Comparison of ENCODE assay signal across 19 cellular contexts in genomic region chr17:53948323-53948722, GRCh38.
A peak's percentile ranks its signal among the peaks of the same experiment; 100 is the strongest.
DNase-seq lines count a peak whose midpoint lies in the region; ATAC-seq, FAIRE-seq and TF ChIP-seq lines count a peak whose summit lies in the region.
"Had no signal": no experiment of that assay in that cellular context is flagged by ENCODE, and none has a peak within 500 bp of the region (broad histone marks: within the 10 kb centered on the region; RNA-seq: fewer than 3 reads in every experiment).

No MANE protein-coding gene starts in this region.

- H3K4me2 ChIP-seq in HepG2 (ENCODE audit: low read depth, low read length), result no peak overlapping the region
- H3K4me2 ChIP-seq in K562 (ENCODE audit: insufficient read depth, low read length), result no peak overlapping the region
- H3K4me2 ChIP-seq: GM23338 had no signal

- H2AFZ ChIP-seq in HepG2 (ENCODE audit: low read length) (no peak overlapping the region), K562 (ENCODE audit: low read depth, low read length) (no peak overlapping the region)
- H2AFZ ChIP-seq: GM23338 had no signal

- H4K20me1 ChIP-seq in HepG2 (ENCODE audit: insufficient read depth, low read length), result no peaks in the 10 kb centered on the region
- no peaks in the 10 kb centered on the region for H4K20me1 ChIP-seq in K562 (replicated peaks; ENCODE audit: control insufficient read depth, insufficient read depth, low read length)

- BruUV-seq in HepG2 (replicated peaks; lab: Mats Ljungman, UMichigan) (no TSS peak), K562 (replicated peaks; lab: Mats Ljungman, UMichigan) (no TSS peak)

- FAIRE-seq in HepG2 (lab: Jason Lieb, UNC) (no peak), K562 (lab: Jason Lieb, UNC) (no peak), kidney (lab: Jason Lieb, UNC) (peak; percentile 86)
- FAIRE-seq: GM12892 had no signal

- H3K9me1 ChIP-seq in K562 (ENCODE audit: control insufficient read depth, insufficient read depth, low read length), result no peaks in the 10 kb centered on the region

- POLR2A ChIA-PET in HepG2 (lab: Yijun Ruan, JAX) (no interaction called here), K562 (lab: Yijun Ruan, JAX) (no interaction called here)

- H3K9me3 ChIP-seq in HepG2 (ENCODE audit: low read length) (peaks cover 22% of the 10 kb centered on the region), right lobe of liver (peaks cover 0 to 5% (median 0%) of the 10 kb centered on the region in 4 donors), K562 (replicated peaks; ENCODE audit: control insufficient read depth, insufficient read depth, low read depth, low read length) (no peaks in the 10 kb centered on the region), kidney (ENCODE audit: control insufficient read depth in 1 of 2, low read length in 2 of 2) (peaks cover 0 to 2% of the 10 kb centered on the region in 2 donors)

- no peak overlapping the region for H3K27ac ChIP-seq in HepG2 (ENCODE audit: extremely low read length, insufficient read depth, low read length)
- no peak overlapping the region for H3K27ac ChIP-seq in right lobe of liver
- no peak overlapping the region for H3K27ac ChIP-seq in K562 (ENCODE audit: extremely low read depth, low read depth, low read length)
- no peak overlapping the region for H3K27ac ChIP-seq in kidney (ENCODE audit: low read depth in 2 of 2, low read length in 2 of 2)
- H3K27ac ChIP-seq: 22Rv1 had no signal

- CTCF ChIA-PET in HepG2 (lab: Yijun Ruan, JAX; ENCODE audit: low intra/inter-chr PET ratio, low total read pairs), result no interaction called here
- CTCF ChIA-PET in K562 (lab: Yijun Ruan, JAX; ENCODE audit: low intra/inter-chr PET ratio), result no interaction called here

- H3K36me3 ChIP-seq in HepG2 (replicated peaks in 1 of 2; ENCODE audit: control insufficient read depth in 1 of 2, insufficient read depth in 2 of 2, low read length in 2 of 2), result no peaks in the 10 kb centered on the region
- H3K36me3 ChIP-seq in right lobe of liver, result no peaks in the 10 kb centered on the region
- H3K36me3 ChIP-seq in K562 (ENCODE audit: control insufficient read depth, insufficient read depth, low read length), result no peaks in the 10 kb centered on the region
- H3K36me3 ChIP-seq in kidney (ENCODE audit: control insufficient read depth in 1 of 2, insufficient read depth in 2 of 2, low read length in 2 of 2), result no peaks in the 10 kb centered on the region

- TF ChIP-seq CTCF in HepG2 (CRISPR knock-in tag; IDR thresholded peaks at IDR 0.05), result no peak
- no peak for TF ChIP-seq CTCF in right lobe of liver (IDR thresholded peaks at IDR 0.05)
- no peak for TF ChIP-seq CTCF in K562 (IDR thresholded peaks at IDR 0.05 in 2 of 3, conservative IDR thresholded peaks at IDR 0.05 in 1 of 3; ENCODE audit: insufficient read depth in 2 of 3, low read depth in 1 of 3, low read length in 3 of 3)
- no peak for TF ChIP-seq CTCF in kidney (IDR thresholded peaks at IDR 0.05; ENCODE audit: borderline replicate concordance, extremely low read depth, insufficient read depth)
- TF ChIP-seq CTCF in GM13976 (IDR thresholded peaks at IDR 0.05; ENCODE audit: borderline replicate concordance, control extremely low read depth, extremely low read depth, insufficient read depth, missing control alignments), result no peak

- TF ChIP-seq RAD21 in HepG2 (CRISPR knock-in tag; IDR thresholded peaks at IDR 0.05), result no peak
- no peak for TF ChIP-seq RAD21 in K562 (CRISPR knock-in tag; conservative IDR thresholded peaks at IDR 0.05 in 1 of 2, IDR thresholded peaks at IDR 0.05 in 1 of 2)

- in situ Hi-C loops in HepG2 (cut with HindIII; ENCODE audit: extremely low pct_ligation_motif_present, low pct_unique_long_range_greater_than_20kb) (loop anchor here (25.0 kb wide), 1 partner anchor 939 kb away; no protein-coding TSS in a partner anchor), K562 (cut with MboI) (no loop called here), GM13976 (cut with MboI; ENCODE audit: low sequenced_read_pairs, unreplicated experiment) (no loop called here)

- no peak overlapping the region for H3K4me3 ChIP-seq in HepG2 (replicated peaks in 1 of 3; ENCODE audit: insufficient read depth in 1 of 3, low read depth in 2 of 3, low read length in 3 of 3)
- H3K4me3 ChIP-seq in right lobe of liver, result no peak overlapping the region
- H3K4me3 ChIP-seq in K562, result no peak overlapping the region
- no peak overlapping the region for H3K4me3 ChIP-seq in kidney (ENCODE audit: low read length in 2 of 2)
- H3K4me3 ChIP-seq: GM23338 had no signal

- intact Hi-C loops in HepG2 (cut with micrococcal nuclease; ENCODE audit: unreplicated experiment) (no loop called here), right lobe of liver (cut with DNase I) (no loop called here), K562 (cut with micrococcal nuclease) (no loop called here), kidney (cut with DNase I) (no loop called here)

- DNase-seq in HepG2 (ENCODE audit: low spot score), result no peak
- no peak for DNase-seq in right lobe of liver
- no peak for DNase-seq in K562 (ENCODE audit: extremely low read depth in 1 of 4, low spot score in 3 of 4)
- DNase-seq in kidney, result no peak
- DNase-seq in GM13976 (ENCODE audit: low spot score), result no peak
- no peak for DNase-seq in activated effector memory CD4-positive, alpha-beta T cell treated with Interleukin-2 at 50 U/mL for 16 hours
- no peak for DNase-seq in NK-92 (lab: John Stamatoyannopoulos, UW; ENCODE audit: unreplicated experiment)
- DNase-seq: C1 segment of cervical spinal cord; Calu3; CD4-positive, alpha-beta memory T cell; COR-L47; DMS53; DMS79 treated with DMSO at 0.1 percent for 48 hours; H9 had no signal

- H3K4me1 ChIP-seq in HepG2 (ENCODE audit: insufficient read depth, low read length), result no peaks in the 10 kb centered on the region
- peaks cover 0 to 4% (median 0%) of the 10 kb centered on the region in 4 donors for H3K4me1 ChIP-seq in right lobe of liver
- H3K4me1 ChIP-seq in K562 (replicated peaks in 1 of 2; ENCODE audit: control insufficient read depth in 2 of 2, insufficient read depth in 2 of 2, low read length in 2 of 2), result no peaks in the 10 kb centered on the region
- H3K4me1 ChIP-seq in kidney (ENCODE audit: control insufficient read depth in 1 of 2, insufficient read depth in 1 of 2, low read depth in 1 of 2, low read length in 2 of 2), result no peaks in the 10 kb centered on the region

- WGBS in HepG2 (ENCODE audit: low lambda C conversion rate), result 1% methylated on average over 1 of the region's 1 CpG
- 45% methylated on average over 1 of the region's 1 CpG for WGBS in right lobe of liver (ENCODE audit: insufficient coverage, low coverage, low lambda C conversion rate, missing lambda C conversion rate)
- WGBS in K562 (ENCODE audit: insufficient coverage, low coverage, missing lambda C conversion rate), result 0% methylated on average over 1 of the region's 1 CpG

- H3K79me2 ChIP-seq in HepG2 (ENCODE audit: insufficient read depth, low read length) (no peaks in the 10 kb centered on the region), K562 (ENCODE audit: control insufficient read depth, insufficient read depth, low read length) (no peaks in the 10 kb centered on the region)

- ATAC-seq in HepG2 (no peak), right lobe of liver (no peak), K562 (no peak), esophagus mucosa (no peak)
- ATAC-seq: GM23338, HCT116 had no signal

- TF ChIP-seq EP300 in HepG2 (IDR thresholded peaks at IDR 0.05; ENCODE audit: low read depth in 2 of 2, low read length in 2 of 2) (no peak), HepG2 (CRISPR knock-in tag; IDR thresholded peaks at IDR 0.05; ENCODE audit: borderline replicate concordance) (no peak), K562 (IDR thresholded peaks at IDR 0.05; ENCODE audit: low read length) (no peak)

- H3K27me3 ChIP-seq in HepG2 (ENCODE audit: control insufficient read depth in 1 of 2, insufficient read depth in 2 of 2, low read length in 2 of 2) (no peaks in the 10 kb centered on the region), right lobe of liver (no peaks in the 10 kb centered on the region), K562 (ENCODE audit: control insufficient read depth in 2 of 2, insufficient read depth in 2 of 2, low read length in 2 of 2) (no peaks in the 10 kb centered on the region)

- H3K9ac ChIP-seq in HepG2 (ENCODE audit: insufficient read depth, low read depth, low read length), result no peak overlapping the region
- no peak overlapping the region for H3K9ac ChIP-seq in K562 (ENCODE audit: insufficient read depth in 1 of 2, low read depth in 2 of 2, low read length in 2 of 2)
- H3K9ac ChIP-seq in kidney (ENCODE audit: low read length in 2 of 2), result no peak overlapping the region

- TF ChIP-seq POLR2A in HepG2 (IDR thresholded peaks at IDR 0.05; ENCODE audit: insufficient read depth in 1 of 2, low read depth in 2 of 2, low read length in 2 of 2) (no peak), right lobe of liver (IDR thresholded peaks at IDR 0.05) (no peak), K562 (conservative IDR thresholded peaks at IDR 0.05) (no peak)

TF ChIP-seq in HepG2, 621 proteins besides CTCF, POLR2A, EP300 and RAD21:
- TF ChIP-seq ZFAT (CRISPR knock-in tag; conservative IDR thresholded peaks at IDR 0.05) (no peak), POGZ (CRISPR knock-in tag; IDR thresholded peaks at IDR 0.05) (no peak), MAFK (conservative IDR thresholded peaks at IDR 0.05 in 1 of 2, IDR thresholded peaks at IDR 0.05 in 1 of 2; ENCODE audit: low read length in 2 of 2) (peak; percentile 41 to 64; a peak in 3 of 4 replicates), MAFF (IDR thresholded peaks at IDR 0.05; ENCODE audit: low read depth, low read length) (peak; percentile 38; the same call in 1 of the 2 replicates)

TF ChIP-seq in K562, 482 proteins besides CTCF, POLR2A, EP300 and RAD21:
- TF ChIP-seq SRSF7 (optimal IDR thresholded peaks at IDR 0.05; ENCODE audit: low read depth, low read length) (no peak), ZNF316 (IDR thresholded peaks at IDR 0.05) (peak; percentile 63)

Comparison
In these comparisons a context has a peak if more than half of its experiments do, and no peak if none do; other contexts are left out.
1. Of the 241 proteins assayed by ChIP-seq in both HepG2 and K562: peak only in HepG2: MAFF and MAFK; only in K562: none; in both: none; in neither: 239.